Comparison of ENCODE assay signal across 22 cellular contexts in genomic region chrX:40144576-40144975, GRCh38. TPM values are rescaled to one million over a fixed set of nuclear protein-coding genes. Genes with fewer than 3 reads are reported as not detected.
A peak's percentile ranks its signal among the peaks of the same experiment; 100 is the strongest.
DNase-seq lines count a peak whose midpoint lies in the region; ATAC-seq, FAIRE-seq and TF ChIP-seq lines count a peak whose summit lies in the region.
"Had no signal": no experiment of that assay in that cellular context is flagged by ENCODE, and none has a peak within 500 bp of the region (broad histone marks: within the 10 kb centered on the region; RNA-seq: fewer than 3 reads in every experiment).

No MANE protein-coding gene starts in this region.

- H3K4me2 ChIP-seq in astrocyte (ENCODE audit: low read length) = peak overlapping the region; percentile 85
- peak overlapping the region; percentile 84 for H3K4me2 ChIP-seq in mesenchymal stem cell (ENCODE audit: low read length, poor library complexity, severe bottlenecking)

- no peak overlapping the region for H3K14ac ChIP-seq in mesenchymal stem cell (ENCODE audit: low read length in 2 of 2)

- DNase-seq in left ventricle myocardium inferior (no peak), left cardiac atrium (no peak), astrocyte (ENCODE audit: low read depth) (no peak), mesenchymal stem cell (no peak), vagina (ENCODE audit: extremely low spot score in 2 of 2) (no peak), tibial nerve (ENCODE audit: low spot score in 2 of 2) (no peak), COLO668 (lab: John Stamatoyannopoulos, UW; ENCODE audit: unreplicated experiment) (no peak)
- DNase-seq: ACHN; activated CD4-positive, alpha-beta T cell treated with anti-CD3 and anti-CD28 coated beads for 36 hours; Calu3; effector memory CD8-positive, alpha-beta T cell; IMR-90; NCI-H1092 treated with DMSO at 0.1 percent for 48 hours; NCI-H2171; stimulated activated CD4-positive, alpha-beta T cell treated with anti-CD3 and anti-CD28 coated beads, Interleukin-1b, Interleukin-23, amount 100 ng/mL, for 48 hours; testis had no signal

- H2BK120ac ChIP-seq in mesenchymal stem cell (ENCODE audit: low read depth, low read length) = no peak overlapping the region

- H3K27ac Mint-ChIP-seq in astrocyte (ENCODE audit: unreplicated experiment) = no peak overlapping the region
- H3K27ac Mint-ChIP-seq: activated CD4-positive, alpha-beta T cell treated with anti-CD3 and anti-CD28 coated beads for 36 hours; activated naive CD8-positive, alpha-beta T cell had no signal

- no peak overlapping the region for H3K18ac ChIP-seq in mesenchymal stem cell (ENCODE audit: low read depth in 1 of 2, low read length in 2 of 2)

- H3K4me1 ChIP-seq in left ventricle myocardium inferior (peaks cover 48% of the 10 kb centered on the region), astrocyte (ENCODE audit: insufficient read depth, low read length) (peaks cover 19% of the 10 kb centered on the region), mesenchymal stem cell (ENCODE audit: control insufficient read depth, insufficient read depth, low read depth, low read length) (peaks cover 42% of the 10 kb centered on the region), vagina (peaks cover 39% of the 10 kb centered on the region), tibial nerve (peaks cover 0 to 38% (median 10%) of the 10 kb centered on the region in 4 donors)
- H3K4me1 ChIP-seq: testis had no signal

- H2BK5ac ChIP-seq in mesenchymal stem cell (ENCODE audit: low read depth, low read length, poor library complexity, severe bottlenecking) = no peak overlapping the region

- H3K4me1 Mint-ChIP-seq in astrocyte (ENCODE audit: low read depth, unreplicated experiment) = peaks cover 2% of the 10 kb centered on the region

- H2BK15ac ChIP-seq in mesenchymal stem cell (ENCODE audit: low read depth, poor library complexity, severe bottlenecking) = no peak overlapping the region

- H3K4me3 ChIP-seq in left ventricle myocardium inferior (peak overlapping the region; percentile 69), astrocyte (ENCODE audit: insufficient read depth, low read depth, low read length) (no peak overlapping the region), mesenchymal stem cell (ENCODE audit: insufficient read depth in 1 of 2, low read depth in 1 of 2, low read length in 2 of 2) (no peak overlapping the region), vagina (peak overlapping the region; percentile 32 to 61), tibial nerve (no peak overlapping the region)
- H3K4me3 ChIP-seq: mucosa of descending colon had no signal

- H3K9me3 ChIP-seq in left ventricle myocardium inferior (replicated peaks) (no peaks in the 10 kb centered on the region), astrocyte (ENCODE audit: insufficient read depth, low read depth, low read length) (no peaks in the 10 kb centered on the region), mesenchymal stem cell (ENCODE audit: control insufficient read depth, low read length) (no peaks in the 10 kb centered on the region), vagina (no peaks in the 10 kb centered on the region), tibial nerve (no peaks in the 10 kb centered on the region)
- H3K9me3 ChIP-seq: mucosa of descending colon, testis had no signal

- H3K79me1 ChIP-seq in mesenchymal stem cell (replicated peaks; ENCODE audit: low read length, poor library complexity, severe bottlenecking) = peaks cover 8% of the 10 kb centered on the region

- H2AFZ ChIP-seq in astrocyte (ENCODE audit: low read depth, low read length) (no peak overlapping the region), mesenchymal stem cell (ENCODE audit: low read depth, low read length) (no peak overlapping the region)

- TF ChIP-seq EP300 in tibial nerve (IDR thresholded peaks at IDR 0.05) = no peak

- H3K4ac ChIP-seq in mesenchymal stem cell (ENCODE audit: low read depth in 1 of 2, low read length in 2 of 2) = no peak overlapping the region

- H3K36me3 Mint-ChIP-seq in astrocyte (ENCODE audit: low read depth, unreplicated experiment) = peaks cover 2% of the 10 kb centered on the region
- H3K36me3 Mint-ChIP-seq: activated naive CD8-positive, alpha-beta T cell had no signal

- H3K27me3 ChIP-seq in left ventricle myocardium inferior (ENCODE audit: low read depth) (no peaks in the 10 kb centered on the region), astrocyte (ENCODE audit: insufficient read depth, low read length) (no peaks in the 10 kb centered on the region), mesenchymal stem cell (ENCODE audit: control insufficient read depth in 1 of 2, insufficient read depth in 1 of 2, low read length in 2 of 2) (peaks cover 0 to 67% of the 10 kb centered on the region in 2 experiments), vagina (no peaks in the 10 kb centered on the region), tibial nerve (peaks cover 0 to 39% of the 10 kb centered on the region in 2 donors)
- H3K27me3 ChIP-seq: testis had no signal

- peak; percentile 49 for FAIRE-seq in astrocyte (lab: Jason Lieb, UNC)
- FAIRE-seq: frontal cortex, keratinocyte had no signal

- H2AK5ac ChIP-seq in mesenchymal stem cell (ENCODE audit: low read length, severe bottlenecking) = no peak overlapping the region

- H4K20me1 ChIP-seq in astrocyte (ENCODE audit: insufficient read depth, low read length) = peaks cover 3% of the 10 kb centered on the region

- peak overlapping the region; percentile 40 for H3K4me3 Mint-ChIP-seq in astrocyte (ENCODE audit: unreplicated experiment)
- H3K4me3 Mint-ChIP-seq: effector memory CD8-positive, alpha-beta T cell had no signal

- WGBS in mesenchymal stem cell = 46% methylated on average over 6 of the region's 9 CpGs
- WGBS in tibial nerve, 2 donors = 34 to 60% methylated on average over 9 of the region's 9 CpGs

- peak overlapping the region in 1 of 2 experiments; percentile 71 for H2BK12ac ChIP-seq in mesenchymal stem cell (ENCODE audit: low read length in 2 of 2)

- H3K36me3 ChIP-seq in left ventricle myocardium inferior (no peaks in the 10 kb centered on the region), astrocyte (ENCODE audit: insufficient read depth, low read length) (no peaks in the 10 kb centered on the region), mesenchymal stem cell (ENCODE audit: control insufficient read depth in 1 of 2, insufficient read depth in 2 of 2, low read depth in 1 of 2, low read length in 2 of 2) (no peaks in the 10 kb centered on the region), vagina (no peaks in the 10 kb centered on the region), tibial nerve (no peaks in the 10 kb centered on the region)

- H4K91ac ChIP-seq in mesenchymal stem cell (ENCODE audit: low read length) = no peak overlapping the region

- H3K79me2 ChIP-seq in astrocyte (ENCODE audit: insufficient read depth, low read length) = no peaks in the 10 kb centered on the region

- peaks cover 3% of the 10 kb centered on the region for H3K9me3 Mint-ChIP-seq in astrocyte (ENCODE audit: unreplicated experiment)
- H3K9me3 Mint-ChIP-seq: effector memory CD8-positive, alpha-beta T cell had no signal

- H3K27me3 Mint-ChIP-seq in astrocyte (ENCODE audit: low read depth, unreplicated experiment) = peaks cover 38% of the 10 kb centered on the region
- H3K27me3 Mint-ChIP-seq: activated CD4-positive, alpha-beta T cell treated with anti-CD3 and anti-CD28 coated beads for 36 hours; activated naive CD8-positive, alpha-beta T cell; effector memory CD8-positive, alpha-beta T cell had no signal

- ATAC-seq in left cardiac atrium = no peak
- no peak for ATAC-seq in GM21723 (IDR thresholded peaks at IDR 0.05; ENCODE audit: unreplicated experiment)
- ATAC-seq: activated CD4-positive, alpha-beta T cell treated with anti-CD3 and anti-CD28 coated beads for 36 hours; effector memory CD8-positive, alpha-beta T cell; Right ventricle myocardium inferior had no signal

- no peak overlapping the region for H3K23ac ChIP-seq in mesenchymal stem cell (ENCODE audit: low read length in 2 of 2)

- intact Hi-C loops in left ventricle myocardium inferior (cut with micrococcal nuclease) (loop anchor here (10.0 kb wide), 1 partner anchor 50 kb away; the partner anchor contains the start of gene BCOR), left cardiac atrium (cut with DNase I) (no loop called here), vagina (cut with DNase I) (no loop called here)

- no peak overlapping the region for H4K8ac ChIP-seq in mesenchymal stem cell (ENCODE audit: low read length)

- H3K27ac ChIP-seq in left ventricle myocardium inferior (replicated peaks) (no peak overlapping the region), astrocyte (ENCODE audit: low read depth, low read length) (no peak overlapping the region), mesenchymal stem cell (ENCODE audit: low read length, poor library complexity, severe bottlenecking) (no peak overlapping the region), vagina (no peak overlapping the region), tibial nerve (no peak overlapping the region)
- H3K27ac ChIP-seq: testis had no signal

- H3K9ac ChIP-seq in astrocyte (ENCODE audit: low read length) (peak overlapping the region; percentile 10), mesenchymal stem cell (ENCODE audit: low read length) (no peak overlapping the region)

- no peak for TF ChIP-seq POLR2A in vagina (IDR thresholded peaks at IDR 0.05)
- no peak for TF ChIP-seq POLR2A in tibial nerve (IDR thresholded peaks at IDR 0.05)

- no peak for TF ChIP-seq CTCF in left ventricle myocardium inferior (IDR thresholded peaks at IDR 0.05; ENCODE audit: borderline replicate concordance)
- no peak for TF ChIP-seq CTCF in astrocyte (IDR thresholded peaks at IDR 0.05; ENCODE audit: insufficient read depth, low read depth, low read length)
- TF ChIP-seq CTCF in vagina (IDR thresholded peaks at IDR 0.05) = no peak
- no peak for TF ChIP-seq CTCF in tibial nerve (IDR thresholded peaks at IDR 0.05)

RNA-seq across cellular contexts. Expression of gene BCOR, which starts 46.8 kb away (rescaled TPM):
- total RNA-seq in left ventricle myocardium inferior (15.1 TPM), left cardiac atrium (10 to 100 TPM; 10.8 to 21.6 TPM), astrocyte (9.0 TPM in 2 replicates), vagina (19.9 TPM), tibial nerve (10 to 100 TPM; 16.2 to 34.7 (median 23.7) TPM)
- polyA plus RNA-seq in mesenchymal stem cell (2013, experiment 1 of 2) = 16.0 TPM
- 14.9 TPM for polyA plus RNA-seq in mesenchymal stem cell (2013, experiment 2 of 2)

Comparison
In these comparisons a context has a peak if more than half of its experiments do, and no peak if none do; other contexts are left out.
1. H3K4me3 ChIP-seq: peak in left ventricle myocardium inferior (single experiment) and vagina (2 of 2); none in astrocyte (single experiment), mesenchymal stem cell (0 of 2) and tibial nerve (0 of 4).